In genomic region chr19:7004313-7004931, GRCh38 we compare ENCODE assay signal across 11 cellular contexts. TPM values are rescaled to one million over a fixed set of nuclear protein-coding genes. Genes with fewer than 3 reads are reported as not detected.
A peak's percentile ranks its signal among the peaks of the same experiment; 100 is the strongest.
DNase-seq lines count a peak whose midpoint lies in the region; ATAC-seq, FAIRE-seq and TF ChIP-seq lines count a peak whose summit lies in the region.
"Had no signal": no experiment of that assay in that cellular context is flagged by ENCODE, and none has a peak within 500 bp of the region (broad histone marks: within the 10 kb centered on the region; RNA-seq: fewer than 3 reads in every experiment).

No MANE protein-coding gene starts in this region.

- ATAC-seq in A549 (peak; percentile 59 to 74; a peak in 3 of 6 replicates), Panc1 (peak; percentile 73; the same call in 1 of the 2 replicates), HG03432 (IDR thresholded peaks at IDR 0.05; ENCODE audit: unreplicated experiment) (no peak), HG02571 (IDR thresholded peaks at IDR 0.05; ENCODE audit: unreplicated experiment) (no peak)
- ATAC-seq: GM12878 had no signal

- peaks cover 2% of the 10 kb centered on the region; the same call in 1 of the 2 replicates for H3K27me3 ChIP-seq in Panc1 (ENCODE audit: control insufficient read depth, insufficient read depth, low read length)
- H3K27me3 ChIP-seq: adrenal gland had no signal

- no peaks in the 10 kb centered on the region for H3K36me3 ChIP-seq in Panc1 (ENCODE audit: control insufficient read depth, insufficient read depth, low read length)
- H3K36me3 ChIP-seq: adrenal gland had no signal

- WGBS in A549 (ENCODE audit: missing lambda C conversion rate): 9% methylated on average over 13 of the region's 18 CpGs

- TF ChIP-seq CTCF in A549 (IDR thresholded peaks at IDR 0.05): peak; percentile 52
- peak; percentile 42 for TF ChIP-seq CTCF in GM13976 (IDR thresholded peaks at IDR 0.05; ENCODE audit: borderline replicate concordance, control extremely low read depth, extremely low read depth, insufficient read depth, missing control alignments)
- peak; percentile 80 for TF ChIP-seq CTCF in Panc1 (IDR thresholded peaks at IDR 0.05)
- no peak for TF ChIP-seq CTCF in coronary artery (IDR thresholded peaks at IDR 0.05)

- no peak for FAIRE-seq in A549 (lab: Jason Lieb, UNC)
- FAIRE-seq: GM12878 had no signal

- no peak overlapping the region for H3K27ac ChIP-seq in A549
- no peak overlapping the region for H3K27ac ChIP-seq in Panc1 (ENCODE audit: low read length)
- H3K27ac ChIP-seq in coronary artery: no peak overlapping the region
- H3K27ac ChIP-seq: adrenal gland, parathyroid adenoma had no signal

- H3K9me3 ChIP-seq in A549 (no peaks in the 10 kb centered on the region), Panc1 (ENCODE audit: control insufficient read depth, insufficient read depth, low read depth, low read length) (no peaks in the 10 kb centered on the region)
- H3K9me3 ChIP-seq: adrenal gland had no signal

- TF ChIP-seq RAD21 in A549 (conservative IDR thresholded peaks at IDR 0.05 in 1 of 2, IDR thresholded peaks at IDR 0.05 in 1 of 2): peak; percentile 44 to 65

- H3K4me2 ChIP-seq in A549: no peak overlapping the region

- CTCF ChIA-PET in A549 (lab: Yijun Ruan, JAX): interaction anchor here (0.6 to 2.0 kb wide), 8 partner anchors 10 to 326 kb away, joined by 3 to 4 read pairs (median 3); no protein-coding TSS in a partner anchor
- CTCF ChIA-PET in Panc1 (lab: Charles Lee): interaction anchor here (0.6 kb wide), 1 partner anchor 139 kb away, joined by 5 read pairs; no protein-coding TSS in a partner anchor

- in situ Hi-C loops in GM13976 (cut with MboI; ENCODE audit: low sequenced_read_pairs, unreplicated experiment) (loop anchor here (10.0 kb wide), 1 partner anchor 80 kb away; no protein-coding TSS in a partner anchor), Panc1 (cut with HindIII; ENCODE audit: low pct_unique_long_range_greater_than_20kb, low sequenced_read_pairs) (no loop called here)

- intact Hi-C loops in Panc1 (cut with micrococcal nuclease; ENCODE audit: unreplicated experiment): no loop called here

- no TSS peak for BruUV-seq in Panc1 (replicated peaks; lab: Mats Ljungman, UMichigan)

- DNase-seq in A549 (ENCODE audit: low read depth in 1 of 2, low spot score in 1 of 2) (peak; percentile 29 to 56), GM13976 (ENCODE audit: low spot score) (peak; percentile 38), Panc1 (ENCODE audit: low read depth, low spot score) (peak; percentile 20), hepatic stellate cell (ENCODE audit: low spot score) (peak; percentile 24), coronary artery (ENCODE audit: low spot score) (no peak)
- DNase-seq in effector CD4-positive, alpha-beta T cell: no peak

- no peak for TF ChIP-seq POLR2A in A549 (IDR thresholded peaks at IDR 0.05; ENCODE audit: low read length)

- POLR2A ChIA-PET in A549 (lab: Yijun Ruan, JAX): no interaction called here
- POLR2A ChIA-PET in Panc1 (lab: Charles Lee): no interaction called here

- TF ChIP-seq EP300 in A549 (IDR thresholded peaks at IDR 0.05): no peak

- H3K4me3 ChIP-seq in A549 (no peak overlapping the region), Panc1 (ENCODE audit: low read depth in 2 of 2, low read length in 2 of 2) (no peak overlapping the region), coronary artery (no peak overlapping the region)
- H3K4me3 ChIP-seq: adrenal gland, GM12878 had no signal

- no peaks in the 10 kb centered on the region for H3K4me1 ChIP-seq in A549
- H3K4me1 ChIP-seq in Panc1 (ENCODE audit: control insufficient read depth, insufficient read depth, low read length): no peaks in the 10 kb centered on the region
- H3K4me1 ChIP-seq: adrenal gland, parathyroid adenoma had no signal

TF ChIP-seq in A549, 52 proteins besides CTCF, POLR2A, EP300 and RAD21:
- TF ChIP-seq MYC (IDR thresholded peaks at IDR 0.05; ENCODE audit: borderline replicate concordance, low read length) (no peak), SMC3 (IDR thresholded peaks at IDR 0.05) (peak; percentile 38; the same call in 2 of the 3 replicates)

RNA-seq across cellular contexts. Expression of gene MBD3L2B, which starts 16.8 kb away (rescaled TPM):
- polyA plus RNA-seq in A549 (2011; rRNA removed) (not detected in 2 replicates), A549 (2017; fragmentation: RNase III; extraction: RNeasy Plus Mini Kit Qiagen cat#74134 plus additional on column Dnase treatment) (not detected in 3 replicates)
- not detected in 2 replicates for polyA plus RNA-seq in A549 (2012; cell fraction: cytosol; rRNA removed)
- polyA plus RNA-seq in A549 (2012; cell fraction: nucleus; rRNA removed): 0.12 TPM in 1 of 2 replicates, not detected in the other
- 0.50 TPM in 1 of 2 replicates, not detected in the other for polyA minus RNA-seq in A549 (2011; rRNA and poly(A)+ RNA removed)
- not detected for total RNA-seq in Panc1 (2021; ENCODE audit: unreplicated experiment)
- not detected for polyA plus RNA-seq in Panc1 (2012; ENCODE audit: insufficient read length)
- total RNA-seq: adrenal gland, GM12878 had no signal
- polyA plus RNA-seq: adrenal gland had no signal

RNA-seq across cellular contexts. Expression of gene MBD3L5, which starts 26.0 kb away (rescaled TPM):
- polyA plus RNA-seq in A549 (2011; rRNA removed): not detected in 2 replicates
- polyA plus RNA-seq in A549 (2012; cell fraction: cytosol; rRNA removed): not detected in 2 replicates
- not detected in 2 replicates for polyA plus RNA-seq in A549 (2012; cell fraction: nucleus; rRNA removed)
- not detected in 3 replicates for polyA plus RNA-seq in A549 (2017; fragmentation: RNase III; extraction: RNeasy Plus Mini Kit Qiagen cat#74134 plus additional on column Dnase treatment)
- not detected in 2 replicates for polyA minus RNA-seq in A549 (2011; rRNA and poly(A)+ RNA removed)
- total RNA-seq in Panc1 (2021; ENCODE audit: unreplicated experiment): not detected
- polyA plus RNA-seq in Panc1 (2012; ENCODE audit: insufficient read length): not detected
- total RNA-seq: adrenal gland, GM12878 had no signal
- polyA plus RNA-seq: adrenal gland, GM12878 had no signal

RNA-seq across cellular contexts. Expression of gene MBD3L4, which starts 35.6 kb away (rescaled TPM):
- not detected in 2 replicates for polyA plus RNA-seq in A549 (2011; rRNA removed)
- not detected in 2 replicates for polyA plus RNA-seq in A549 (2012; cell fraction: cytosol; rRNA removed)
- polyA plus RNA-seq in A549 (2012; cell fraction: nucleus; rRNA removed): not detected in 2 replicates
- not detected in 3 replicates for polyA plus RNA-seq in A549 (2017; fragmentation: RNase III; extraction: RNeasy Plus Mini Kit Qiagen cat#74134 plus additional on column Dnase treatment)
- not detected in 2 replicates for polyA minus RNA-seq in A549 (2011; rRNA and poly(A)+ RNA removed)
- not detected for total RNA-seq in Panc1 (2021; ENCODE audit: unreplicated experiment)
- polyA plus RNA-seq in Panc1 (2012; ENCODE audit: insufficient read length): not detected
- total RNA-seq: adrenal gland, GM12878 had no signal
- polyA plus RNA-seq: adrenal gland, GM12878 had no signal

RNA-seq across cellular contexts. Expression of gene MBD3L2, which starts 44.7 kb away (rescaled TPM):
- not detected in 2 replicates for polyA plus RNA-seq in A549 (2011; rRNA removed)
- 0.05 TPM in 1 of 2 replicates, not detected in the other for polyA plus RNA-seq in A549 (2012; cell fraction: cytosol; rRNA removed)
- not detected in 2 replicates for polyA plus RNA-seq in A549 (2012; cell fraction: nucleus; rRNA removed)
- polyA plus RNA-seq in A549 (2017; fragmentation: RNase III; extraction: RNeasy Plus Mini Kit Qiagen cat#74134 plus additional on column Dnase treatment): not detected in 3 replicates
- not detected in 2 replicates for polyA minus RNA-seq in A549 (2011; rRNA and poly(A)+ RNA removed)
- total RNA-seq in Panc1 (2021; ENCODE audit: unreplicated experiment): not detected
- not detected for polyA plus RNA-seq in Panc1 (2012; ENCODE audit: insufficient read length)
- total RNA-seq: adrenal gland, GM12878 had no signal
- polyA plus RNA-seq: adrenal gland, GM12878 had no signal

RNA-seq across cellular contexts. Expression of gene MBD3L3, which starts 54.1 kb away (rescaled TPM):
- not detected in 2 replicates for polyA plus RNA-seq in A549 (2011; rRNA removed)
- not detected in 2 replicates for polyA plus RNA-seq in A549 (2012; cell fraction: cytosol; rRNA removed)
- not detected in 2 replicates for polyA plus RNA-seq in A549 (2012; cell fraction: nucleus; rRNA removed)
- polyA plus RNA-seq in A549 (2017; fragmentation: RNase III; extraction: RNeasy Plus Mini Kit Qiagen cat#74134 plus additional on column Dnase treatment): not detected in 3 replicates
- not detected in 2 replicates for polyA minus RNA-seq in A549 (2011; rRNA and poly(A)+ RNA removed)
- not detected for total RNA-seq in Panc1 (2021; ENCODE audit: unreplicated experiment)
- not detected for polyA plus RNA-seq in Panc1 (2012; ENCODE audit: insufficient read length)
- total RNA-seq: adrenal gland, GM12878 had no signal
- polyA plus RNA-seq: adrenal gland, GM12878 had no signal

Comparison
In these comparisons a context has a peak if more than half of its experiments do, and no peak if none do; other contexts are left out.
1. ATAC-seq: peak in A549 (2 of 2) and Panc1 (single experiment); none in HG03432 (single experiment) and HG02571 (single experiment).
2. DNase-seq: peak in A549 (2 of 2), GM13976 (single experiment), Panc1 (single experiment) and hepatic stellate cell (single experiment); none in effector CD4-positive, alpha-beta T cell (single experiment) and coronary artery (single experiment).